In genomic region chr12:6554168-6554989, GRCh38 we compare ENCODE assay signal across 8 cellular contexts. TPM values are rescaled to one million over a fixed set of nuclear protein-coding genes. Genes with fewer than 3 reads are reported as not detected.
DNase-seq lines count a peak whose midpoint lies in the region; TF ChIP-seq lines count a peak whose summit lies in the region.

No MANE protein-coding gene starts in this region.

- peak overlapping the region; percentile 53 for H3K27ac ChIP-seq in layer of hippocampus (ENCODE audit: low read depth, low read length)

- H3K4me3 ChIP-seq in H7 (ENCODE audit: insufficient read depth, low read depth, low read length) (peak overlapping the region; percentile 87), NB4 (ENCODE audit: low read depth, low read length) (peak overlapping the region; percentile 84), choroid plexus epithelial cell (ENCODE audit: low read depth, low read length) (peak overlapping the region; percentile 82)

- in situ Hi-C loops in G401 (cut with HindIII; ENCODE audit: low sequenced_read_pairs) = no loop called here

- TF ChIP-seq CTCF in NB4 (IDR thresholded peaks at IDR 0.05; ENCODE audit: low read depth, low read length) (peak; percentile 63), choroid plexus epithelial cell (conservative IDR thresholded peaks at IDR 0.05; ENCODE audit: low read depth, low read length) (peak; percentile 70)

- DNase-seq in G401 (ENCODE audit: low spot score) = peak; percentile 94
- peak; percentile 94 for DNase-seq in H7
- peak; percentile 90 for DNase-seq in NB4 (ENCODE audit: low read depth)
- peak; percentile 50 for DNase-seq in activated CD4-positive, CD25-positive, alpha-beta regulatory T cell treated with anti-CD3 and anti-CD28 coated beads, Interleukin-2, amount 50 U/mL, for 16 hours (ENCODE audit: low read depth, low spot score)
- DNase-seq in choroid plexus epithelial cell (ENCODE audit: low read depth) = peak; percentile 83
- peak; percentile 69 to 70 for DNase-seq in stimulated activated CD4-positive, alpha-beta T cell treated with anti-CD3 and anti-CD28 coated beads, Interleukin-2, amount 100 ng/mL, for 48 hours
- no peak for DNase-seq in NCI-H446 treated with DMSO at 0.1 percent for 48 hours (lab: John Stamatoyannopoulos, UW)

- peaks cover 14% of the 10 kb centered on the region for H3K36me3 ChIP-seq in H7 (replicated peaks; ENCODE audit: control insufficient read depth, insufficient read depth, low read length)

- no peak for TF ChIP-seq POLR2A in NB4 (IDR thresholded peaks at IDR 0.05; ENCODE audit: extremely low read depth, insufficient read length)

- H3K27me3 ChIP-seq in H7 (ENCODE audit: control insufficient read depth, insufficient read depth, low read length) = peaks cover 2% of the 10 kb centered on the region; the same call in 1 of the 2 replicates
- no peaks in the 10 kb centered on the region for H3K27me3 ChIP-seq in layer of hippocampus (ENCODE audit: control insufficient read depth, insufficient read depth, low read length)

RNA-seq across cellular contexts. Expression of gene IFFO1, which starts 1.5 kb away (rescaled TPM):
- total RNA-seq in G401 (2014; rRNA removed; shearing (Covaris generic)) = 11.7 and 13.2 TPM in 2 replicates
- total RNA-seq in H7 (2014; rRNA removed; shearing (Covaris generic)) = 15.1 and 18.2 TPM in 2 replicates

RNA-seq across cellular contexts. Expression of gene NOP2, which starts 13.7 kb away (rescaled TPM):
- 45.5 and 70.7 TPM in 2 replicates for total RNA-seq in G401 (2014; rRNA removed; shearing (Covaris generic))
- total RNA-seq in H7 (2014; rRNA removed; shearing (Covaris generic)) = 64.2 and 68.8 TPM in 2 replicates

RNA-seq across cellular contexts. Expression of gene GAPDH, which starts 20.1 kb away (rescaled TPM):
- 3,766 and 4,312 TPM in 2 replicates for total RNA-seq in G401 (2014; rRNA removed; shearing (Covaris generic))
- 6,920 and 8,270 TPM in 2 replicates for total RNA-seq in H7 (2014; rRNA removed; shearing (Covaris generic))

RNA-seq across cellular contexts. Expression of gene CHD4, which starts 52.8 kb away (rescaled TPM):
- 374 and 375 TPM in 2 replicates for total RNA-seq in G401 (2014; rRNA removed; shearing (Covaris generic))
- 236 and 245 TPM in 2 replicates for total RNA-seq in H7 (2014; rRNA removed; shearing (Covaris generic))
